ENCODE assay signal across 15 cellular contexts in the genomic region with DNA sequence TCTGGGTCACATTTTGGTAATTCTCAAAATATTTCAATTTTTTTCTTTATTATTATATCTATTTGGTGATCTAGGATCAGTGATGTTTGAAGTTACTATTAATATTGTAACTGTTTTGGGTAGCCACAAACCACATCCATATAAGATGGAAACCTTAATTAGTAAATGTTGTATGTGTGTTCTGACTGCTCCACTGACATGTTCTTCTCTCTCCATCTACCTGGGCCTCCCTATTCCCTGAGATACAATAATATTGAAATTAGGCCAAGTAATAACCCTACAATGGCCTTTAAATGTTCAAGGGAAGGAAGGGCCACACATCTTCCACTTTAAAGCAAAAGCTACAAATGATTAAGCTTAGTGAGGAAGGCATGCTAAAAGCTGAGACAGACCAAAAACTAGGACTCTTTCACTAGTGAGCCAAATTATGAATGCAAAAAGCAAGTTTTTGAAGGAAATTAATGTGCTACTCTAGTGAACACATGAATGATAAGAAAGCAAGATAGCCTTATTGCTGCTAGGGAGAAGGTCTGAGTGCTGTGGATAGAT.
"Had no signal": no experiment of that assay in that cellular context is flagged by ENCODE, and none has a peak within 500 bp of the region (broad histone marks: within the 10 kb centered on the region; RNA-seq: fewer than 3 reads in every experiment).

No MANE protein-coding gene starts in this region.

- H3K27me3 Mint-ChIP-seq: activated naive CD4-positive, alpha-beta T cell treated with anti-CD3 and anti-CD28 coated beads, Interleukin-2, amount 50 U/mL, for 24 hours; naive thymus-derived CD4-positive, alpha-beta T cell had no signal

- H3K36me3 ChIP-seq: esophagus muscularis mucosa, left ventricle myocardium inferior, upper lobe of left lung had no signal

- H3K27ac Mint-ChIP-seq: activated naive CD4-positive, alpha-beta T cell treated with anti-CD3 and anti-CD28 coated beads, Interleukin-2, amount 50 U/mL, for 24 hours had no signal

- ATAC-seq: naive thymus-derived CD4-positive, alpha-beta T cell; sciatic nerve had no signal

- H3K4me3 ChIP-seq: coronary artery, esophagus muscularis mucosa, left ventricle myocardium inferior, smooth muscle cell, upper lobe of left lung had no signal

- DNase-seq: activated CD8-positive, alpha-beta memory T cell treated with anti-CD3 and anti-CD28 coated beads, Interleukin-2, amount 50 U/mL, for 48 hours; activated effector memory CD4-positive, alpha-beta T cell treated with Interleukin-2 at 50 U/mL for 16 hours; hypothalamus; left ventricle myocardium inferior; naive thymus-derived CD4-positive, alpha-beta T cell; SIG-M5; SK-N-SH; stimulated activated CD4-positive, alpha-beta T cell treated with anti-CD3 and anti-CD28 coated beads, Interleukin-15, amount 100 ng/mL, for 24 hours; stimulated activated naive CD4-positive, alpha-beta T cell; upper lobe of left lung had no signal

- H3K27me3 ChIP-seq: esophagus muscularis mucosa, upper lobe of left lung had no signal

- H3K4me3 Mint-ChIP-seq: activated naive CD4-positive, alpha-beta T cell treated with anti-CD3 and anti-CD28 coated beads, Interleukin-2, amount 50 U/mL, for 24 hours had no signal

- H3K9me3 ChIP-seq: esophagus muscularis mucosa, SK-N-SH, upper lobe of left lung had no signal
